Comparison of ENCODE assay signal across 8 cellular contexts in genomic region chr10:75235375-75236177, GRCh38. TPM values are rescaled to one million over a fixed set of nuclear protein-coding genes. Genes with fewer than 3 reads are reported as not detected.
DNase-seq lines count a peak whose midpoint lies in the region; ATAC-seq, FAIRE-seq and TF ChIP-seq lines count a peak whose summit lies in the region.

Gene COMTD1, minus strand, starts transcription at chr10:75235957. Its CDS starts 29 bp downstream, at chr10:75235928.

- peak within 1 kb of the TSS; percentile 66 to 73 for H3K9ac ChIP-seq in kidney (ENCODE audit: low read length in 2 of 2)

- in situ Hi-C loops in GM18951 (cut with MboI; ENCODE audit: low sequenced_read_pairs, unreplicated experiment), result loop anchor here (25.0 kb wide), 1 partner anchor 973 kb away; no protein-coding TSS in a partner anchor

- TF ChIP-seq POLR2A in GM18951 (IDR thresholded peaks at IDR 0.05; ENCODE audit: extremely low read depth, insufficient read depth, insufficient read length), result peak; percentile 49

- DNase-seq in AG20443 (ENCODE audit: low spot score) (peak; percentile 96), NCI-H345 treated with DMSO at 0.1 percent for 48 hours (lab: John Stamatoyannopoulos, UW; ENCODE audit: unreplicated experiment) (peak; percentile 83), cerebellar cortex (ENCODE audit: low spot score) (peak; percentile 90), kidney (peak; percentile 98)
- DNase-seq in activated CD4-positive, CD25-positive, alpha-beta regulatory T cell treated with anti-CD3 and anti-CD28 coated beads, Interleukin-2, amount 50 U/mL, for 72 hours, result peak; percentile 97
- DNase-seq in stimulated activated CD4-positive, alpha-beta T cell treated with anti-CD3 and anti-CD28 coated beads, Interleukin-15, amount 100 ng/mL, for 1 hour (ENCODE audit: low read depth in 1 of 2, low spot score in 1 of 2), result peak; percentile 91 to 92

- peaks cover 0 to 3% of the 10 kb centered on the region in 2 donors for H3K4me1 ChIP-seq in kidney (ENCODE audit: control insufficient read depth in 1 of 2, insufficient read depth in 1 of 2, low read depth in 1 of 2, low read length in 2 of 2)

- peaks cover 15 to 21% of the 10 kb centered on the region in 2 donors for H3K36me3 ChIP-seq in kidney (ENCODE audit: control insufficient read depth in 1 of 2, insufficient read depth in 2 of 2, low read length in 2 of 2)

- no peaks in the 10 kb centered on the region for H3K9me3 ChIP-seq in kidney (ENCODE audit: control insufficient read depth in 1 of 2, low read length in 2 of 2)

- peak within 1 kb of the TSS; percentile 57 to 63 for H3K27ac ChIP-seq in kidney (ENCODE audit: low read depth in 2 of 2, low read length in 2 of 2)

- peak; percentile 75 for ATAC-seq in HG03196 (IDR thresholded peaks at IDR 0.05; ENCODE audit: unreplicated experiment)

- peak; percentile 100 for TF ChIP-seq CTCF in kidney (IDR thresholded peaks at IDR 0.05; ENCODE audit: borderline replicate concordance, extremely low read depth, insufficient read depth)

- peak within 1 kb of the TSS; percentile 63 to 72 for H3K4me3 ChIP-seq in kidney (ENCODE audit: low read length in 2 of 2)

- FAIRE-seq in kidney (lab: Jason Lieb, UNC), result no peak

- intact Hi-C loops in kidney (cut with DNase I), result no loop called here

RNA-seq across cellular contexts. Expression of gene COMTD1, which starts in this region (rescaled TPM):
- total RNA-seq in kidney, result 26.6 TPM
- 65.3 TPM for polyA plus RNA-seq in kidney (ENCODE audit: insufficient read depth, low read depth, low replicate concordance)

Comparison
In these comparisons a context has a peak if more than half of its experiments do, and no peak if none do; other contexts are left out.
1. Peak in every context shown above with its lines: DNase-seq, ATAC-seq, H3K4me3 ChIP-seq and H3K27ac ChIP-seq.